ENCODE assay signal across 12 cellular contexts in genomic region chr11:67551697-67552096, GRCh38. TPM values are rescaled to one million over a fixed set of nuclear protein-coding genes. Genes with fewer than 3 reads are reported as not detected.
"Had no signal": no experiment of that assay in that cellular context is flagged by ENCODE, and none has a peak within 500 bp of the region (broad histone marks: within the 10 kb centered on the region; RNA-seq: fewer than 3 reads in every experiment).

No MANE protein-coding gene starts in this region.

RNA-seq across cellular contexts. Expression of gene CABP2, which starts 28.5 kb away (rescaled TPM):
- total RNA-seq: OCI-LY7, PC-3, PC-9, Peyer's patch, Right ventricle myocardium inferior, Right ventricle myocardium superior, RPMI7951, SJCRH30, SJSA1, SK-MEL-5, T-cell had no signal
- polyA plus RNA-seq: SK-N-SH had no signal
